In the genomic region with DNA sequence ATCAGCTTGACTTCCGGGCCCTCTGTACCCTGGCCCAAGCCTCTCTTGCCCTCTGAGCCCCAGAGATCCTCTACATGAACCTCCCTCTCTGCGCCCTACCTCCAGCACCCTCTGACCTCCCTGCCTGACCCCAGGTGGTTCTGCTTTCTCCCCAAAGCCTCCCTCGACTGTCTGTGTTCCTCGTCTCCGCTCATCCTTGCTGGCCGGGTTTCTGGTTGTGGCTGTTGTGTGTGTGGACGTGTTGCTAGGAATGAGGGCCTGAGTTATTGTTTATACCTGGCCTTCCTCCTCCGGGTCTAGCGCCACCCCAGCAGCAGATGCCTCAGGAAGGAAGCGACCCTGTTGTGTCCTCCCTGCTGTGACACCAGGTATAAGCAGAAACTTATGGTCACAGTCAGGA, we compare ENCODE assay signal across 1 cellular context.
TF ChIP-seq lines count a peak whose summit lies in the region.

No MANE protein-coding gene starts in this region.

TF ChIP-seq in H1, 55 proteins besides CTCF, POLR2A, EP300 and RAD21:
- TF ChIP-seq PHF8 (conservative IDR thresholded peaks at IDR 0.05; ENCODE audit: low read depth, low read length): no peak
- no peak for TF ChIP-seq MAX (IDR thresholded peaks at IDR 0.05)
- TF ChIP-seq SUZ12 (IDR thresholded peaks at IDR 0.05; ENCODE audit: low read length): no peak
- no peak for TF ChIP-seq BRCA1 (IDR thresholded peaks at IDR 0.05; ENCODE audit: low read depth, low read length)
- no peak for TF ChIP-seq POU5F1 (IDR thresholded peaks at IDR 0.05; ENCODE audit: low read depth, low read length)
- no peak for TF ChIP-seq CHD1 (IDR thresholded peaks at IDR 0.05; ENCODE audit: low read depth, low read length)
- no peak for TF ChIP-seq RNF2 (IDR thresholded peaks at IDR 0.05; ENCODE audit: borderline replicate concordance, low read depth, low read length, missing control alignments, poor library complexity, severe bottlenecking)
- no peak for TF ChIP-seq ASH2L (IDR thresholded peaks at IDR 0.05; ENCODE audit: low read length)
- no peak for TF ChIP-seq SIX5 (IDR thresholded peaks at IDR 0.05; ENCODE audit: low read depth, low read length)
- no peak for TF ChIP-seq TEAD4 (IDR thresholded peaks at IDR 0.05; ENCODE audit: low read depth, low read length)
- TF ChIP-seq JUND (IDR thresholded peaks at IDR 0.05; ENCODE audit: low read length): no peak
- TF ChIP-seq JUN (IDR thresholded peaks at IDR 0.05; ENCODE audit: low read depth, low read length): no peak
- TF ChIP-seq GABPA (IDR thresholded peaks at IDR 0.05; ENCODE audit: borderline replicate concordance, insufficient read depth, low read length): no peak
- no peak for TF ChIP-seq EZH2 (IDR thresholded peaks at IDR 0.05; ENCODE audit: low read depth, low read length, severe bottlenecking)
- no peak for TF ChIP-seq HDAC6 (IDR thresholded peaks at IDR 0.05; ENCODE audit: low read depth, low read length)
- no peak for TF ChIP-seq KDM5A (IDR thresholded peaks at IDR 0.05; ENCODE audit: low read length)
- no peak for TF ChIP-seq SP2 (IDR thresholded peaks at IDR 0.05; ENCODE audit: low read length)
- TF ChIP-seq YY1 (IDR thresholded peaks at IDR 0.05; ENCODE audit: low read depth, low read length): no peak
- TF ChIP-seq NANOG (IDR thresholded peaks at IDR 0.05; ENCODE audit: insufficient read depth, low read depth, low read length, poor library complexity, severe bottlenecking): no peak
- TF ChIP-seq, protein P1, sequence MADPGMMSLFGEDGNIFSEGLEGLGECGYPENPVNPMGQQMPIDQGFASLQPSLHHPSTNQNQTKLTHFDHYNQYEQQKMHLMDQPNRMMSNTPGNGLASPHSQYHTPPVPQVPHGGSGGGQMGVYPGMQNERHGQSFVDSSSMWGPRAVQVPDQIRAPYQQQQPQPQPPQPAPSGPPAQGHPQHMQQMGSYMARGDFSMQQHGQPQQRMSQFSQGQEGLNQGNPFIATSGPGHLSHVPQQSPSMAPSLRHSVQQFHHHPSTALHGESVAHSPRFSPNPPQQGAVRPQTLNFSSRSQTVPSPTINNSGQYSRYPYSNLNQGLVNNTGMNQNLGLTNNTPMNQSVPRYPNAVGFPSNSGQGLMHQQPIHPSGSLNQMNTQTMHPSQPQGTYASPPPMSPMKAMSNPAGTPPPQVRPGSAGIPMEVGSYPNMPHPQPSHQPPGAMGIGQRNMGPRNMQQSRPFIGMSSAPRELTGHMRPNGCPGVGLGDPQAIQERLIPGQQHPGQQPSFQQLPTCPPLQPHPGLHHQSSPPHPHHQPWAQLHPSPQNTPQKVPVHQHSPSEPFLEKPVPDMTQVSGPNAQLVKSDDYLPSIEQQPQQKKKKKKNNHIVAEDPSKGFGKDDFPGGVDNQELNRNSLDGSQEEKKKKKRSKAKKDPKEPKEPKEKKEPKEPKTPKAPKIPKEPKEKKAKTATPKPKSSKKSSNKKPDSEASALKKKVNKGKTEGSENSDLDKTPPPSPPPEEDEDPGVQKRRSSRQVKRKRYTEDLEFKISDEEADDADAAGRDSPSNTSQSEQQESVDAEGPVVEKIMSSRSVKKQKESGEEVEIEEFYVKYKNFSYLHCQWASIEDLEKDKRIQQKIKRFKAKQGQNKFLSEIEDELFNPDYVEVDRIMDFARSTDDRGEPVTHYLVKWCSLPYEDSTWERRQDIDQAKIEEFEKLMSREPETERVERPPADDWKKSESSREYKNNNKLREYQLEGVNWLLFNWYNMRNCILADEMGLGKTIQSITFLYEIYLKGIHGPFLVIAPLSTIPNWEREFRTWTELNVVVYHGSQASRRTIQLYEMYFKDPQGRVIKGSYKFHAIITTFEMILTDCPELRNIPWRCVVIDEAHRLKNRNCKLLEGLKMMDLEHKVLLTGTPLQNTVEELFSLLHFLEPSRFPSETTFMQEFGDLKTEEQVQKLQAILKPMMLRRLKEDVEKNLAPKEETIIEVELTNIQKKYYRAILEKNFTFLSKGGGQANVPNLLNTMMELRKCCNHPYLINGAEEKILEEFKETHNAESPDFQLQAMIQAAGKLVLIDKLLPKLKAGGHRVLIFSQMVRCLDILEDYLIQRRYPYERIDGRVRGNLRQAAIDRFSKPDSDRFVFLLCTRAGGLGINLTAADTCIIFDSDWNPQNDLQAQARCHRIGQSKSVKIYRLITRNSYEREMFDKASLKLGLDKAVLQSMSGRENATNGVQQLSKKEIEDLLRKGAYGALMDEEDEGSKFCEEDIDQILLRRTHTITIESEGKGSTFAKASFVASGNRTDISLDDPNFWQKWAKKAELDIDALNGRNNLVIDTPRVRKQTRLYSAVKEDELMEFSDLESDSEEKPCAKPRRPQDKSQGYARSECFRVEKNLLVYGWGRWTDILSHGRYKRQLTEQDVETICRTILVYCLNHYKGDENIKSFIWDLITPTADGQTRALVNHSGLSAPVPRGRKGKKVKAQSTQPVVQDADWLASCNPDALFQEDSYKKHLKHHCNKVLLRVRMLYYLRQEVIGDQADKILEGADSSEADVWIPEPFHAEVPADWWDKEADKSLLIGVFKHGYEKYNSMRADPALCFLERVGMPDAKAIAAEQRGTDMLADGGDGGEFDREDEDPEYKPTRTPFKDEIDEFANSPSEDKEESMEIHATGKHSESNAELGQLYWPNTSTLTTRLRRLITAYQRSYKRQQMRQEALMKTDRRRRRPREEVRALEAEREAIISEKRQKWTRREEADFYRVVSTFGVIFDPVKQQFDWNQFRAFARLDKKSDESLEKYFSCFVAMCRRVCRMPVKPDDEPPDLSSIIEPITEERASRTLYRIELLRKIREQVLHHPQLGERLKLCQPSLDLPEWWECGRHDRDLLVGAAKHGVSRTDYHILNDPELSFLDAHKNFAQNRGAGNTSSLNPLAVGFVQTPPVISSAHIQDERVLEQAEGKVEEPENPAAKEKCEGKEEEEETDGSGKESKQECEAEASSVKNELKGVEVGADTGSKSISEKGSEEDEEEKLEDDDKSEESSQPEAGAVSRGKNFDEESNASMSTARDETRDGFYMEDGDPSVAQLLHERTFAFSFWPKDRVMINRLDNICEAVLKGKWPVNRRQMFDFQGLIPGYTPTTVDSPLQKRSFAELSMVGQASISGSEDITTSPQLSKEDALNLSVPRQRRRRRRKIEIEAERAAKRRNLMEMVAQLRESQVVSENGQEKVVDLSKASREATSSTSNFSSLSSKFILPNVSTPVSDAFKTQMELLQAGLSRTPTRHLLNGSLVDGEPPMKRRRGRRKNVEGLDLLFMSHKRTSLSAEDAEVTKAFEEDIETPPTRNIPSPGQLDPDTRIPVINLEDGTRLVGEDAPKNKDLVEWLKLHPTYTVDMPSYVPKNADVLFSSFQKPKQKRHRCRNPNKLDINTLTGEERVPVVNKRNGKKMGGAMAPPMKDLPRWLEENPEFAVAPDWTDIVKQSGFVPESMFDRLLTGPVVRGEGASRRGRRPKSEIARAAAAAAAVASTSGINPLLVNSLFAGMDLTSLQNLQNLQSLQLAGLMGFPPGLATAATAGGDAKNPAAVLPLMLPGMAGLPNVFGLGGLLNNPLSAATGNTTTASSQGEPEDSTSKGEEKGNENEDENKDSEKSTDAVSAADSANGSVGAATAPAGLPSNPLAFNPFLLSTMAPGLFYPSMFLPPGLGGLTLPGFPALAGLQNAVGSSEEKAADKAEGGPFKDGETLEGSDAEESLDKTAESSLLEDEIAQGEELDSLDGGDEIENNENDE (IDR thresholded peaks at IDR 0.05; ENCODE audit: insufficient replicate concordance, low read length): no peak
TF ChIP-seq in H1: peak in this region for 0.
